ENCODE assay signal across 15 cellular contexts in the genomic region with DNA sequence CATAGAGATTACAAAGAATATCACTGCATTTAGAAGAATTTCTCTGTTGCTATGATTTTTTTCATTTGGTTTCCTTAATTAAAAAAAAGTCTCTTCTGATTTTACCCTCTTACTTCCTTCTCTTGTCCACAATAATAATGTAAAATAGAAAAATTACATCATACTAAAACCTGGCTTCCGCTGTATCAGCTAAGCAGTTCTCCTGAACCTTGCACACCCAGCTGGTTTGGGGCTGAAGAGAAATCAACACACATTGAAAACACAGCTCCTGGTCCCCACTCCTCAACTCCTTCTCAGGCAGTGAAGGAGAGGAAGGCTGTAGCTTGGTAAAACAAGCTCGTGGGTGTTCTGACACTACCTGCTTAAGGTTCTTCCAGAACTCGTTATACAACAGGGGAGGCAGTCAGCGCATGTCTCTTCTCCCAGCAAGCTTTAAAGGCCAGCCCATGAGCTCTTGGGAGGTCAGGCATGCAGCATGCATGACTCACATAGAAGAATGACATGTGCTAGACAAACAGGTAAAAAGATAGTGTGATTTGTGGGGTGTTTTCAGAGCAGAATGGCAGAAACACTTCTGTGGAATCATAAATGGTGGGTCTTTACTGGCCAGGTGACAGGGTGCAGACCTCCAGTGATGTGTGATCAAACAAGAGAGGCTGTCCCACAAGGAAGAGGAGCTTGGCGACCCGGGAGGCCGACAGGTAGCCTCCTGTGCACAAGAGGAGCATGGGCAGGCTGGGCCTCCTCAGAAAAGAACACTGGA.
A peak's percentile ranks its signal among the peaks of the same experiment; 100 is the strongest.
DNase-seq lines count a peak whose midpoint lies in the region; ATAC-seq and TF ChIP-seq lines count a peak whose summit lies in the region.
"Had no signal": no experiment of that assay in that cellular context is flagged by ENCODE, and none has a peak within 500 bp of the region (broad histone marks: within the 10 kb centered on the region; RNA-seq: fewer than 3 reads in every experiment).

No MANE protein-coding gene starts in this region.

- H3K27me3 Mint-ChIP-seq in T-cell (no peaks in the 10 kb centered on the region), CD14-positive monocyte (ENCODE audit: low read depth in 3 of 3) (peaks cover 0 to 1% (median 0%) of the 10 kb centered on the region in 3 donors)
- H3K27me3 Mint-ChIP-seq: stimulated activated naive CD8-positive, alpha-beta T cell treated with anti-CD3 and anti-CD28 coated beads, Interleukin-15, amount 100 ng/mL, for 72 hours had no signal

- CTCF ChIA-PET in T-cell (lab: Charles Lee): no interaction called here

- H3K36me3 Mint-ChIP-seq in T-cell (peaks cover 63% of the 10 kb centered on the region), CD14-positive monocyte (peaks cover 68 to 87% of the 10 kb centered on the region in 2 donors)

- ATAC-seq in T-cell (replicated peaks in 1 of 4): no peak
- no peak for ATAC-seq in HG03095 (IDR thresholded peaks at IDR 0.05; ENCODE audit: unreplicated experiment)
- ATAC-seq: stimulated activated naive CD8-positive, alpha-beta T cell treated with anti-CD3 and anti-CD28 coated beads, Interleukin-15, amount 100 ng/mL, for 72 hours had no signal

- intact Hi-C loops in CD14-positive monocyte (cut with micrococcal nuclease): no loop called here

- no peak overlapping the region for H3K4me3 Mint-ChIP-seq in T-cell
- H3K4me3 Mint-ChIP-seq in CD14-positive monocyte: no peak overlapping the region
- H3K4me3 Mint-ChIP-seq: stimulated activated naive CD8-positive, alpha-beta T cell treated with anti-CD3 and anti-CD28 coated beads, Interleukin-15, amount 100 ng/mL, for 72 hours had no signal

- H3K27ac Mint-ChIP-seq in T-cell: peak overlapping the region; percentile 53 to 55
- H3K27ac Mint-ChIP-seq in CD14-positive monocyte: no peak overlapping the region

- POLR2A ChIA-PET in T-cell (lab: Charles Lee): no interaction called here

- TF ChIP-seq CTCF in CD14-positive monocyte (IDR thresholded peaks at IDR 0.05): no peak

- DNase-seq in DMS53 (lab: John Stamatoyannopoulos, UW): peak; percentile 75
- DNase-seq in T-cell: no peak
- peak; percentile 60 for DNase-seq in glomerular visceral epithelial cell (ENCODE audit: extremely low spot score)
- DNase-seq in renal cortical epithelial cell (ENCODE audit: low read depth): peak; percentile 77
- DNase-seq in GM03348 (ENCODE audit: low spot score): no peak
- no peak for DNase-seq in CD14-positive monocyte (ENCODE audit: low spot score)
- DNase-seq: activated CD8-positive, alpha-beta memory T cell treated with anti-CD3 and anti-CD28 coated beads, Interleukin-2, amount 50 U/mL, for 48 hours; COR-L47; GM23248; hippocampal formation; mesenchymal stem cell; NCI-H446; stimulated activated CD4-positive, alpha-beta T cell treated with anti-CD3 and anti-CD28 coated beads, Interleukin-4, amount 100 ng/mL, for 1 hour; stimulated activated naive CD8-positive, alpha-beta T cell treated with anti-CD3 and anti-CD28 coated beads, Interleukin-15, amount 100 ng/mL, for 72 hours had no signal

- H3K9me3 Mint-ChIP-seq in T-cell (no peaks in the 10 kb centered on the region), CD14-positive monocyte (no peaks in the 10 kb centered on the region)
- H3K9me3 Mint-ChIP-seq: stimulated activated naive CD8-positive, alpha-beta T cell treated with anti-CD3 and anti-CD28 coated beads, Interleukin-15, amount 100 ng/mL, for 72 hours had no signal

- peaks cover 18 to 29% (median 25%) of the 10 kb centered on the region in 3 donors for H3K4me1 Mint-ChIP-seq in T-cell
- H3K4me1 Mint-ChIP-seq in CD14-positive monocyte: no peaks in the 10 kb centered on the region

Comparison
In these comparisons a context has a peak if more than half of its experiments do, and no peak if none do; other contexts are left out.
1. DNase-seq: peak in DMS53 (single experiment), glomerular visceral epithelial cell (single experiment) and renal cortical epithelial cell (single experiment); none in T-cell (0 of 34), GM03348 (single experiment) and CD14-positive monocyte (single experiment).
2. H3K27ac Mint-ChIP-seq: peak in T-cell (2 of 2); none in CD14-positive monocyte (0 of 7).